Comparison of ENCODE assay signal across 15 cellular contexts in genomic region chr6:45533394-45533793, GRCh38.
A peak's percentile ranks its signal among the peaks of the same experiment; 100 is the strongest.
DNase-seq lines count a peak whose midpoint lies in the region; ATAC-seq, FAIRE-seq and TF ChIP-seq lines count a peak whose summit lies in the region.
"Had no signal": no experiment of that assay in that cellular context is flagged by ENCODE, and none has a peak within 500 bp of the region (broad histone marks: within the 10 kb centered on the region; RNA-seq: fewer than 3 reads in every experiment).

No MANE protein-coding gene starts in this region.

- H3K79me2 ChIP-seq in astrocyte (ENCODE audit: insufficient read depth, low read length), result no peaks in the 10 kb centered on the region

- H3K27me3 Mint-ChIP-seq in astrocyte (ENCODE audit: low read depth, unreplicated experiment), result no peaks in the 10 kb centered on the region
- H3K27me3 Mint-ChIP-seq: activated CD8-positive, alpha-beta memory T cell treated with anti-CD3 and anti-CD28 coated beads, Interleukin-2, amount 10 ng/mL, durations not matched to agents 7 days and 5 days had no signal

- peaks cover 11% of the 10 kb centered on the region for H3K4me1 Mint-ChIP-seq in astrocyte (ENCODE audit: low read depth, unreplicated experiment)
- H3K4me1 Mint-ChIP-seq in stimulated activated effector memory CD8-positive, alpha-beta T cell treated with anti-CD3 and anti-CD28 coated beads, Interleukin-12 subunit alpha, Interleukin-12 subunit beta, amount 100 ng/mL, for 72 hours, result peaks cover 23% of the 10 kb centered on the region

- no peaks in the 10 kb centered on the region for H4K20me1 ChIP-seq in astrocyte (ENCODE audit: insufficient read depth, low read length)
- H4K20me1 ChIP-seq: BLaER1 had no signal

- H3K36me3 Mint-ChIP-seq in astrocyte (ENCODE audit: low read depth, unreplicated experiment), result peaks cover 26% of the 10 kb centered on the region
- peaks cover 78% of the 10 kb centered on the region for H3K36me3 Mint-ChIP-seq in stimulated activated effector memory CD8-positive, alpha-beta T cell treated with anti-CD3 and anti-CD28 coated beads, Interleukin-12 subunit alpha, Interleukin-12 subunit beta, amount 100 ng/mL, for 72 hours

- no peaks in the 10 kb centered on the region for H3K27me3 ChIP-seq in astrocyte (ENCODE audit: insufficient read depth, low read length)
- H3K27me3 ChIP-seq in rectal smooth muscle tissue (ENCODE audit: control insufficient read depth, insufficient read depth, low read length), result no peaks in the 10 kb centered on the region
- H3K27me3 ChIP-seq in MG63, result no peaks in the 10 kb centered on the region
- H3K27me3 ChIP-seq: BLaER1 had no signal

- H3K4me1 ChIP-seq in astrocyte (ENCODE audit: insufficient read depth, low read length) (peaks cover 6% of the 10 kb centered on the region), rectal smooth muscle tissue (ENCODE audit: control insufficient read depth, insufficient read depth, low read length) (no peaks in the 10 kb centered on the region)
- H3K4me1 ChIP-seq: BLaER1 had no signal

- TF ChIP-seq CTCF in astrocyte (IDR thresholded peaks at IDR 0.05; ENCODE audit: insufficient read depth, low read depth, low read length), result no peak

- H3K36me3 ChIP-seq in astrocyte (ENCODE audit: insufficient read depth, low read length), result peaks cover 7% of the 10 kb centered on the region
- no peaks in the 10 kb centered on the region for H3K36me3 ChIP-seq in rectal smooth muscle tissue (ENCODE audit: control insufficient read depth, insufficient read depth, low read length)
- no peaks in the 10 kb centered on the region for H3K36me3 ChIP-seq in MG63
- H3K36me3 ChIP-seq: BLaER1 had no signal

- no peak for ATAC-seq in stimulated activated effector memory CD8-positive, alpha-beta T cell treated with anti-CD3 and anti-CD28 coated beads, Interleukin-12 subunit alpha, Interleukin-12 subunit beta, amount 100 ng/mL, for 72 hours
- ATAC-seq: activated CD8-positive, alpha-beta memory T cell treated with anti-CD3 and anti-CD28 coated beads, Interleukin-2, amount 10 ng/mL, durations not matched to agents 7 days and 5 days had no signal

- H3K27ac Mint-ChIP-seq in astrocyte (ENCODE audit: unreplicated experiment), result no peak overlapping the region
- no peak overlapping the region for H3K27ac Mint-ChIP-seq in stimulated activated effector memory CD8-positive, alpha-beta T cell treated with anti-CD3 and anti-CD28 coated beads, Interleukin-12 subunit alpha, Interleukin-12 subunit beta, amount 100 ng/mL, for 72 hours
- H3K27ac Mint-ChIP-seq: activated CD8-positive, alpha-beta memory T cell treated with anti-CD3 and anti-CD28 coated beads, Interleukin-2, amount 10 ng/mL, durations not matched to agents 7 days and 5 days had no signal

- peak overlapping the region; percentile 49 for H3K4me2 ChIP-seq in astrocyte (ENCODE audit: low read length)
- H3K4me2 ChIP-seq: BLaER1 had no signal

- H3K4me3 ChIP-seq in astrocyte (ENCODE audit: insufficient read depth, low read depth, low read length) (no peak overlapping the region), rectal smooth muscle tissue (ENCODE audit: low read length) (peak overlapping the region; percentile 16), MG63 (no peak overlapping the region)
- H3K4me3 ChIP-seq: BLaER1 had no signal

- no peak overlapping the region for H3K4me3 Mint-ChIP-seq in astrocyte (ENCODE audit: unreplicated experiment)
- no peak overlapping the region for H3K4me3 Mint-ChIP-seq in stimulated activated effector memory CD8-positive, alpha-beta T cell treated with anti-CD3 and anti-CD28 coated beads, Interleukin-12 subunit alpha, Interleukin-12 subunit beta, amount 100 ng/mL, for 72 hours
- H3K4me3 Mint-ChIP-seq: activated CD8-positive, alpha-beta memory T cell treated with anti-CD3 and anti-CD28 coated beads, Interleukin-2, amount 10 ng/mL, durations not matched to agents 7 days and 5 days had no signal

- H3K9ac ChIP-seq in astrocyte (ENCODE audit: low read length) (peak overlapping the region; percentile 14), rectal smooth muscle tissue (ENCODE audit: low read length) (no peak overlapping the region)
- H3K9ac ChIP-seq: BLaER1 had no signal

- peak; percentile 31 for DNase-seq in Ammon's horn (ENCODE audit: low spot score)
- no peak for DNase-seq in astrocyte (ENCODE audit: low read depth)
- DNase-seq in foreskin melanocyte, result peak; percentile 66
- DNase-seq in stimulated activated effector memory CD8-positive, alpha-beta T cell treated with anti-CD3 and anti-CD28 coated beads, Interleukin-12 subunit alpha, Interleukin-12 subunit beta, amount 100 ng/mL, for 72 hours (ENCODE audit: low spot score in 2 of 2), result no peak
- DNase-seq in OCI-M2 (lab: John Stamatoyannopoulos, UW; ENCODE audit: unreplicated experiment), result no peak
- DNase-seq in DMS153 (lab: John Stamatoyannopoulos, UW), result no peak
- DNase-seq in MG63, result no peak
- DNase-seq: activated CD8-positive, alpha-beta memory T cell treated with anti-CD3 and anti-CD28 coated beads, Interleukin-2, amount 10 ng/mL, durations not matched to agents 7 days and 5 days; EL; Karpas-422; NCI-H2081; NCI-H82; stimulated activated CD4-positive, alpha-beta T cell treated with anti-CD3 and anti-CD28 coated beads, Interleukin-2, amount 100 ng/mL, for 24 hours had no signal

- no peak for FAIRE-seq in astrocyte (lab: Jason Lieb, UNC)

- H3K9me3 Mint-ChIP-seq in astrocyte (ENCODE audit: unreplicated experiment), result peaks cover 2% of the 10 kb centered on the region
- H3K9me3 Mint-ChIP-seq in stimulated activated effector memory CD8-positive, alpha-beta T cell treated with anti-CD3 and anti-CD28 coated beads, Interleukin-12 subunit alpha, Interleukin-12 subunit beta, amount 100 ng/mL, for 72 hours, result no peaks in the 10 kb centered on the region

- H3K9me3 ChIP-seq in astrocyte (ENCODE audit: insufficient read depth, low read depth, low read length) (no peaks in the 10 kb centered on the region), MG63 (no peaks in the 10 kb centered on the region)
- H3K9me3 ChIP-seq: BLaER1 had no signal

- H3K27ac ChIP-seq in astrocyte (ENCODE audit: low read depth, low read length), result no peak overlapping the region
- no peak overlapping the region for H3K27ac ChIP-seq in rectal smooth muscle tissue (ENCODE audit: low read depth, low read length)
- H3K27ac ChIP-seq: BLaER1 had no signal

- no peak overlapping the region for H2AFZ ChIP-seq in astrocyte (ENCODE audit: low read depth, low read length)

Comparison
In these comparisons a context has a peak if more than half of its experiments do, and no peak if none do; other contexts are left out.
1. DNase-seq: peak in Ammon's horn (single experiment) and foreskin melanocyte (single experiment); none in astrocyte (single experiment), stimulated activated effector memory CD8-positive, alpha-beta T cell treated with anti-CD3 and anti-CD28 coated beads, Interleukin-12 subunit alpha, Interleukin-12 subunit beta, amount 100 ng/mL, for 72 hours (0 of 2), OCI-M2 (single experiment), DMS153 (single experiment) and MG63 (single experiment).